Comparison of ENCODE assay signal across 15 cellular contexts in the genomic region with DNA sequence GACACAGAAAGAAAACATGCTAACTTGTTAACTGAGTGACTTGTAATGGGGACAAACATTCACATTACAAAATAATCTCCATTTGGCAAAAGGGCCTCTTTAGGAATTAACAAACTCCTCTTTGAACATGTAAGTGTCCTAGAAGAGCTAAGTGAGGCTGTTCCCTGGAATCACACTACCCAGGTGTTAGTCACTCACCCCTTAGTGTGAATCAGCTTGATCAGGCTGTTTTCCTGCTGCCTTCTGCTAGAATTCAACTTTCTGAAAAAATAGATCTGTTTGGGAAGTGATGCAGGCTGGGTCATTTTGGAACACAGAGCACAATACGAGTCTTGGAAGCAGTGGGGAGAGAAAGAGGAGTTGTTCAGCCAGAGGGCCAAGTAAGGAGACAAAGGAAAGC. TPM values are rescaled to one million over a fixed set of nuclear protein-coding genes. Genes with fewer than 3 reads are reported as not detected.
DNase-seq lines count a peak whose midpoint lies in the region; ATAC-seq and TF ChIP-seq lines count a peak whose summit lies in the region.
"Had no signal": no experiment of that assay in that cellular context is flagged by ENCODE, and none has a peak within 500 bp of the region (broad histone marks: within the 10 kb centered on the region; RNA-seq: fewer than 3 reads in every experiment).

No MANE protein-coding gene starts in this region.

- H3K27me3 Mint-ChIP-seq in activated naive CD8-positive, alpha-beta T cell treated with anti-CD3 and anti-CD28 coated beads for 36 hours: no peaks in the 10 kb centered on the region

- no peak overlapping the region for H3K9ac ChIP-seq in trophoblast cell (ENCODE audit: low read length)

- WGBS in esophagus squamous epithelium, 2 donors: 9 to 57% methylated on average over 1 of the region's 1 CpG
- no CpG with 5 or more reads among the region's 1 CpG for WGBS in trophoblast cell (ENCODE audit: extremely low coverage, insufficient coverage, insufficient read length)

- H2BK5ac ChIP-seq in trophoblast cell (ENCODE audit: low read depth, low read length, poor library complexity): no peak overlapping the region

- peak; percentile 36 for DNase-seq in EH (ENCODE audit: low read depth)
- DNase-seq in RPMI7951 (ENCODE audit: low read depth): peak; percentile 31
- DNase-seq in esophagus squamous epithelium (lab: John Stamatoyannopoulos, UW): no peak
- DNase-seq in trophoblast cell: no peak
- no peak for DNase-seq in activated naive CD8-positive, alpha-beta T cell treated with anti-CD3 and anti-CD28 coated beads for 36 hours
- no peak for DNase-seq in activated CD4-positive, alpha-beta T cell treated with anti-CD3 and anti-CD28 coated beads for 48 hours
- DNase-seq in brain microvascular endothelial cell: no peak
- DNase-seq: activated CD8-positive, alpha-beta memory T cell treated with anti-CD3 and anti-CD28 coated beads, Interleukin-2, amount 50 U/mL, for 4 hours; activated gamma-delta T cell treated with Interleukin-2 at 50 U/mL for 16 hours; erythroblast; NCI-H2029; right cardiac atrium; stomach had no signal

- no peak overlapping the region for H3K4ac ChIP-seq in trophoblast cell (ENCODE audit: low read depth, low read length)

- no peaks in the 10 kb centered on the region for H3K9me3 Mint-ChIP-seq in activated naive CD8-positive, alpha-beta T cell treated with anti-CD3 and anti-CD28 coated beads for 36 hours

- H3K27ac ChIP-seq in esophagus squamous epithelium (peak overlapping the region in 3 of 4 donors; percentile 7 to 62 (median 30)), trophoblast cell (ENCODE audit: low read depth, low read length) (no peak overlapping the region), brain microvascular endothelial cell (no peak overlapping the region)
- H3K27ac ChIP-seq: SJSA1 had no signal

- intact Hi-C loops in esophagus squamous epithelium (cut with DNase I): loop anchor here (5.0 to 10.0 kb wide), 3 partner anchors 497 to 1339 kb away; no protein-coding TSS in a partner anchor

- in situ Hi-C loops in brain microvascular endothelial cell (cut with HindIII; ENCODE audit: low pct_ligation_motif_present, low sequenced_read_pairs): loop anchor here (25.0 kb wide), 1 partner anchor 499 kb away; a partner anchor contains a TSS

- H3K4me1 ChIP-seq in esophagus squamous epithelium: peaks cover 4 to 38% (median 9%) of the 10 kb centered on the region in 3 donors
- peaks cover 5 to 6% of the 10 kb centered on the region in 2 experiments for H3K4me1 ChIP-seq in trophoblast cell (ENCODE audit: control insufficient read depth in 1 of 2, insufficient read depth in 2 of 2, low read length in 2 of 2)
- H3K4me1 ChIP-seq: SJSA1 had no signal

- no peak overlapping the region for H2BK120ac ChIP-seq in trophoblast cell (ENCODE audit: insufficient read depth, low read length, poor library complexity)

- no peaks in the 10 kb centered on the region for H3K79me2 ChIP-seq in trophoblast cell (ENCODE audit: control insufficient read depth, insufficient read depth, low read length, poor library complexity)

- H2AK5ac ChIP-seq in trophoblast cell (ENCODE audit: low read length): no peak overlapping the region

- TF ChIP-seq POLR2A in esophagus squamous epithelium (IDR thresholded peaks at IDR 0.05): no peak

- H4K12ac ChIP-seq in trophoblast cell (ENCODE audit: low read depth, low read length): no peak overlapping the region

- peaks cover 2% of the 10 kb centered on the region for H3K79me1 ChIP-seq in trophoblast cell (ENCODE audit: low read length)

- no peak overlapping the region for H3K18ac ChIP-seq in trophoblast cell (ENCODE audit: low read length)

- no peak overlapping the region for H4K8ac ChIP-seq in trophoblast cell (ENCODE audit: low read depth, low read length)

- H2AFZ ChIP-seq in trophoblast cell (ENCODE audit: insufficient read depth, low read length, poor library complexity): no peak overlapping the region

- H3K4me3 Mint-ChIP-seq in activated naive CD8-positive, alpha-beta T cell treated with anti-CD3 and anti-CD28 coated beads for 36 hours: no peak overlapping the region

- no peaks in the 10 kb centered on the region for H3K9me3 ChIP-seq in esophagus squamous epithelium
- H3K9me3 ChIP-seq in trophoblast cell (ENCODE audit: insufficient read depth, low read depth, low read length): no peaks in the 10 kb centered on the region
- H3K9me3 ChIP-seq: SJSA1, stomach had no signal

- no peak overlapping the region for H3K23ac ChIP-seq in trophoblast cell (ENCODE audit: low read length)

- no peak for ATAC-seq in HG02588 (IDR thresholded peaks at IDR 0.05; ENCODE audit: unreplicated experiment)
- ATAC-seq: right cardiac atrium had no signal

- no peaks in the 10 kb centered on the region for H3K36me3 Mint-ChIP-seq in activated naive CD8-positive, alpha-beta T cell treated with anti-CD3 and anti-CD28 coated beads for 36 hours

- H2BK12ac ChIP-seq in trophoblast cell (ENCODE audit: low read length): peak overlapping the region; percentile 2

- peaks cover 14% of the 10 kb centered on the region for H3K4me1 Mint-ChIP-seq in activated naive CD8-positive, alpha-beta T cell treated with anti-CD3 and anti-CD28 coated beads for 36 hours

- H3K27me3 ChIP-seq in esophagus squamous epithelium (no peaks in the 10 kb centered on the region), trophoblast cell (ENCODE audit: insufficient read depth, low read length) (no peaks in the 10 kb centered on the region), brain microvascular endothelial cell (replicated peaks) (no peaks in the 10 kb centered on the region)
- H3K27me3 ChIP-seq: SJSA1, stomach had no signal

- no peak overlapping the region for H3K4me3 ChIP-seq in esophagus squamous epithelium
- H3K4me3 ChIP-seq in trophoblast cell (ENCODE audit: low read depth, low read length): no peak overlapping the region
- H3K4me3 ChIP-seq in brain microvascular endothelial cell (ENCODE audit: low read depth, low read length): no peak overlapping the region
- H3K4me3 ChIP-seq: SJSA1, stomach had no signal

- TF ChIP-seq CTCF in esophagus squamous epithelium (IDR thresholded peaks at IDR 0.05) (no peak), brain microvascular endothelial cell (IDR thresholded peaks at IDR 0.05; ENCODE audit: low read depth, low read length, missing control alignments) (no peak)

- no peak overlapping the region for H3K27ac Mint-ChIP-seq in activated naive CD8-positive, alpha-beta T cell treated with anti-CD3 and anti-CD28 coated beads for 36 hours

- H3K36me3 ChIP-seq in esophagus squamous epithelium (no peaks in the 10 kb centered on the region), trophoblast cell (ENCODE audit: control insufficient read depth in 1 of 2, insufficient read depth in 2 of 2, low read length in 2 of 2) (no peaks in the 10 kb centered on the region), brain microvascular endothelial cell (replicated peaks) (no peaks in the 10 kb centered on the region)
- H3K36me3 ChIP-seq: SJSA1, stomach had no signal

- peak overlapping the region; percentile 20 for H4K91ac ChIP-seq in trophoblast cell (ENCODE audit: low read depth, low read length)

- no peak overlapping the region for H3K4me2 ChIP-seq in trophoblast cell (ENCODE audit: low read length)

- no peak overlapping the region for H3K14ac ChIP-seq in trophoblast cell (ENCODE audit: low read length)

RNA-seq across cellular contexts. Expression of a gene that starts 40.0 kb away (rescaled TPM):
- 13.0 and 18.0 TPM in 2 replicates for total RNA-seq in RPMI7951 (2014; rRNA removed; shearing (Covaris generic))
- total RNA-seq in esophagus squamous epithelium: 10 to 100 TPM in 1 of 4 donors, 1 to 10 TPM in 3; 5.2 to 15.8 (median 7.2) TPM
- 6.6 and 8.6 TPM in 2 replicates for polyA plus RNA-seq in trophoblast cell (2013)
- 10 to 100 TPM; 14.9 to 15.3 TPM for total RNA-seq in activated naive CD8-positive, alpha-beta T cell treated with anti-CD3 and anti-CD28 coated beads for 36 hours

Comparison
In these comparisons a context has a peak if more than half of its experiments do, and no peak if none do; other contexts are left out.
1. DNase-seq: peak in EH (single experiment) and RPMI7951 (single experiment); none in esophagus squamous epithelium (single experiment), trophoblast cell (0 of 2), activated naive CD8-positive, alpha-beta T cell treated with anti-CD3 and anti-CD28 coated beads for 36 hours (single experiment), activated CD4-positive, alpha-beta T cell treated with anti-CD3 and anti-CD28 coated beads for 48 hours (single experiment) and brain microvascular endothelial cell (single experiment).
2. H3K27ac ChIP-seq: peak in esophagus squamous epithelium (3 of 4); none in trophoblast cell (single experiment) and brain microvascular endothelial cell (single experiment).